Comparison of ENCODE assay signal across 13 cellular contexts in genomic region chr11:43316451-43316850, GRCh38. TPM values are rescaled to one million over a fixed set of nuclear protein-coding genes. Genes with fewer than 3 reads are reported as not detected.
DNase-seq lines count a peak whose midpoint lies in the region; ATAC-seq and TF ChIP-seq lines count a peak whose summit lies in the region.
"Had no signal": no experiment of that assay in that cellular context is flagged by ENCODE, and none has a peak within 500 bp of the region (broad histone marks: within the 10 kb centered on the region; RNA-seq: fewer than 3 reads in every experiment).

No MANE protein-coding gene starts in this region.

- no peaks in the 10 kb centered on the region for H3F3A ChIP-seq in PC-3 (ENCODE audit: low read length, unreplicated experiment)

- H3K4me2 ChIP-seq in PC-3 (ENCODE audit: low read length) = peak overlapping the region; percentile 10; the same call in 1 of the 2 replicates
- no peak overlapping the region for H3K4me2 ChIP-seq in OCI-LY7 (ENCODE audit: low read length)

- no peak overlapping the region for H3K27ac Mint-ChIP-seq in central memory CD8-positive, alpha-beta T cell (ENCODE audit: low read depth)
- peak overlapping the region; percentile 65 for H3K27ac Mint-ChIP-seq in stimulated activated naive CD8-positive, alpha-beta T cell treated with anti-CD3 and anti-CD28 coated beads, Interleukin-15, Interleukin-2, amounts not matched to agents 100 ng/mL and 50 ng/mL, for 24 hours
- H3K27ac Mint-ChIP-seq: CD14-positive monocyte had no signal

- no peaks in the 10 kb centered on the region for H3K9me3 Mint-ChIP-seq in central memory CD8-positive, alpha-beta T cell
- no peaks in the 10 kb centered on the region for H3K9me3 Mint-ChIP-seq in stimulated activated naive CD8-positive, alpha-beta T cell treated with anti-CD3 and anti-CD28 coated beads, Interleukin-15, Interleukin-2, amounts not matched to agents 100 ng/mL and 50 ng/mL, for 24 hours
- H3K9me3 Mint-ChIP-seq: CD14-positive monocyte had no signal

- H3K4me3 Mint-ChIP-seq in central memory CD8-positive, alpha-beta T cell = peak overlapping the region; percentile 3
- H3K4me3 Mint-ChIP-seq in stimulated activated naive CD8-positive, alpha-beta T cell treated with anti-CD3 and anti-CD28 coated beads, Interleukin-15, Interleukin-2, amounts not matched to agents 100 ng/mL and 50 ng/mL, for 24 hours = no peak overlapping the region
- H3K4me3 Mint-ChIP-seq: CD14-positive monocyte had no signal

- H3K4me1 ChIP-seq in PC-3 (ENCODE audit: insufficient read depth, low read length) = peaks cover 14% of the 10 kb centered on the region
- H3K4me1 ChIP-seq in OCI-LY7 (ENCODE audit: insufficient read depth, low read length, poor library complexity, severe bottlenecking) = peaks cover 17% of the 10 kb centered on the region

- H3K27ac ChIP-seq in PC-3 (ENCODE audit: low read length) = no peak overlapping the region
- H3K27ac ChIP-seq in OCI-LY7 (ENCODE audit: low read depth, low read length, poor library complexity, severe bottlenecking) = no peak overlapping the region

- H3K4me3 ChIP-seq in PC-3 (ENCODE audit: low read length) (no peak overlapping the region), OCI-LY7 (ENCODE audit: low read depth, low read length, poor library complexity, severe bottlenecking) (no peak overlapping the region)

- BruUV-seq in PC-3 (replicated peaks; lab: Mats Ljungman, UMichigan) (no TSS peak), OCI-LY7 (replicated peaks; lab: Mats Ljungman, UMichigan) (no TSS peak)

- peak; percentile 26 for DNase-seq in stimulated activated CD4-positive, alpha-beta T cell treated with anti-CD3 and anti-CD28 coated beads, Interleukin-15, amount 100 ng/mL, for 24 hours
- no peak for DNase-seq in stimulated activated CD4-positive, alpha-beta T cell treated with anti-CD3 and anti-CD28 coated beads, Interleukin-2, amount 100 ng/mL, for 48 hours
- DNase-seq in PC-3 (peak; percentile 20), NCI-H524 treated with DMSO at 0.1 percent for 48 hours (lab: John Stamatoyannopoulos, UW) (no peak), OCI-LY7 (ENCODE audit: low spot score) (no peak), NCI-H2029 (lab: John Stamatoyannopoulos, UW) (no peak)
- DNase-seq in central memory CD8-positive, alpha-beta T cell (ENCODE audit: low spot score in 2 of 2) = no peak
- DNase-seq: activated effector memory CD4-positive, alpha-beta T cell treated with Interleukin-2 at 50 U/mL for 16 hours; islet precursor cell; NCI-H2029 treated with DMSO at 0.1 percent for 48 hours; posterior cingulate gyrus had no signal

- no peak for ATAC-seq in PC-3
- ATAC-seq in central memory CD8-positive, alpha-beta T cell (replicated peaks; ENCODE audit: extremely low read depth, poor library complexity, severe bottlenecking) = no peak

- peaks cover 29% of the 10 kb centered on the region for H3K36me3 Mint-ChIP-seq in central memory CD8-positive, alpha-beta T cell (ENCODE audit: insufficient read depth)
- H3K36me3 Mint-ChIP-seq in stimulated activated naive CD8-positive, alpha-beta T cell treated with anti-CD3 and anti-CD28 coated beads, Interleukin-15, Interleukin-2, amounts not matched to agents 100 ng/mL and 50 ng/mL, for 24 hours (ENCODE audit: low read depth) = peaks cover 33% of the 10 kb centered on the region

- H3K4me1 Mint-ChIP-seq in central memory CD8-positive, alpha-beta T cell = peaks cover 35% of the 10 kb centered on the region
- H3K4me1 Mint-ChIP-seq in stimulated activated naive CD8-positive, alpha-beta T cell treated with anti-CD3 and anti-CD28 coated beads, Interleukin-15, Interleukin-2, amounts not matched to agents 100 ng/mL and 50 ng/mL, for 24 hours (ENCODE audit: low read depth) = peaks cover 52% of the 10 kb centered on the region

- peaks cover 34% of the 10 kb centered on the region for H4K20me1 ChIP-seq in PC-3 (ENCODE audit: low read length)
- H4K20me1 ChIP-seq in OCI-LY7 (ENCODE audit: insufficient read depth, low read length) = peaks cover 43% of the 10 kb centered on the region

- H2AFZ ChIP-seq in PC-3 (ENCODE audit: low read length) (no peak overlapping the region), OCI-LY7 (ENCODE audit: low read length) (no peak overlapping the region)

- H3K36me3 ChIP-seq in PC-3 (ENCODE audit: low read depth, low read length) (peaks cover 24% of the 10 kb centered on the region), OCI-LY7 (ENCODE audit: insufficient read depth, low read length) (peaks cover 63% of the 10 kb centered on the region)

- no peak overlapping the region for H3K9ac ChIP-seq in PC-3 (ENCODE audit: low read length)

- intact Hi-C loops in PC-3 (cut with micrococcal nuclease) = no loop called here
- intact Hi-C loops in OCI-LY7 (cut with micrococcal nuclease; ENCODE audit: unreplicated experiment) = no loop called here

- no peaks in the 10 kb centered on the region for H3K9me2 ChIP-seq in PC-3 (replicated peaks; ENCODE audit: low read length)
- no peaks in the 10 kb centered on the region for H3K9me2 ChIP-seq in OCI-LY7 (ENCODE audit: insufficient read depth, low read length)

- H3K27me3 Mint-ChIP-seq in central memory CD8-positive, alpha-beta T cell = no peaks in the 10 kb centered on the region
- H3K27me3 Mint-ChIP-seq in stimulated activated naive CD8-positive, alpha-beta T cell treated with anti-CD3 and anti-CD28 coated beads, Interleukin-15, Interleukin-2, amounts not matched to agents 100 ng/mL and 50 ng/mL, for 24 hours = no peaks in the 10 kb centered on the region

- TF ChIP-seq CTCF in PC-3 (conservative IDR thresholded peaks at IDR 0.05; ENCODE audit: low read depth, low read length) (no peak), OCI-LY7 (conservative IDR thresholded peaks at IDR 0.05; ENCODE audit: low read length) (no peak)

- H3K9me3 ChIP-seq in PC-3 (ENCODE audit: low read length) (no peaks in the 10 kb centered on the region), OCI-LY7 (ENCODE audit: low read length) (no peaks in the 10 kb centered on the region)

- CTCF ChIA-PET in PC-3 (lab: Charles Lee) = no interaction called here
- CTCF ChIA-PET in OCI-LY7 (lab: Charles Lee; ENCODE audit: unreplicated experiment) = no interaction called here

- POLR2A ChIA-PET in PC-3 (lab: Charles Lee; ENCODE audit: unreplicated experiment) = no interaction called here
- POLR2A ChIA-PET in OCI-LY7 (lab: Charles Lee) = interaction anchor here (1.3 kb wide), 2 partner anchors 41 to 44 kb away, joined by 5 to 6 read pairs; no protein-coding TSS in a partner anchor

- H3K79me2 ChIP-seq in PC-3 (ENCODE audit: low read length) (peaks cover 79% of the 10 kb centered on the region), OCI-LY7 (ENCODE audit: insufficient read depth, low read depth, low read length) (peaks cover 79% of the 10 kb centered on the region)

- H3K27me3 ChIP-seq in PC-3 (ENCODE audit: low read length) = no peaks in the 10 kb centered on the region

RNA-seq across cellular contexts. Expression of gene API5, which starts 4.7 kb away (rescaled TPM):
- 79.5 and 83.7 TPM in 2 replicates for total RNA-seq in PC-3 (2014; rRNA removed)
- 71.1 and 98.0 TPM in 2 replicates for total RNA-seq in OCI-LY7 (2014; rRNA removed; shearing (Covaris generic))
- total RNA-seq in OCI-LY7 (2022) = 119 and 141 TPM in 2 replicates

RNA-seq across cellular contexts. Expression of gene TTC17, which starts 42.3 kb away (rescaled TPM):
- 42.1 and 51.7 TPM in 2 replicates for total RNA-seq in PC-3 (2014; rRNA removed)
- 71.3 and 73.7 TPM in 2 replicates for total RNA-seq in OCI-LY7 (2014; rRNA removed; shearing (Covaris generic))
- total RNA-seq in OCI-LY7 (2022) = 84.2 and 96.2 TPM in 2 replicates

Comparison
In these comparisons a context has a peak if more than half of its experiments do, and no peak if none do; other contexts are left out.
1. DNase-seq: peak in stimulated activated CD4-positive, alpha-beta T cell treated with anti-CD3 and anti-CD28 coated beads, Interleukin-15, amount 100 ng/mL, for 24 hours (single experiment) and PC-3 (single experiment); none in stimulated activated CD4-positive, alpha-beta T cell treated with anti-CD3 and anti-CD28 coated beads, Interleukin-2, amount 100 ng/mL, for 48 hours (0 of 2), central memory CD8-positive, alpha-beta T cell (0 of 2), NCI-H524 treated with DMSO at 0.1 percent for 48 hours (single experiment), OCI-LY7 (single experiment) and NCI-H2029 (single experiment).